In genomic region chr5:153476767-153477166, GRCh38 we compare ENCODE assay signal across 15 cellular contexts. TPM values are rescaled to one million over a fixed set of nuclear protein-coding genes. Genes with fewer than 3 reads are reported as not detected.
DNase-seq lines count a peak whose midpoint lies in the region; ATAC-seq and TF ChIP-seq lines count a peak whose summit lies in the region.
"Had no signal": no experiment of that assay in that cellular context is flagged by ENCODE, and none has a peak within 500 bp of the region (broad histone marks: within the 10 kb centered on the region; RNA-seq: fewer than 3 reads in every experiment).

No MANE protein-coding gene starts in this region.

- intact Hi-C loops in left colon (cut with DNase I, micrococcal nuclease): no loop called here

- TF ChIP-seq CTCF in WI38 (IDR thresholded peaks at IDR 0.05; ENCODE audit: low read depth, low read length) (0 out of 2 replicates have a peak, but pooled peaks have one; percentile 6), fibroblast of pulmonary artery (IDR thresholded peaks at IDR 0.05; ENCODE audit: low read length, missing control alignments) (peak; percentile 35), smooth muscle cell (IDR thresholded peaks at IDR 0.05; ENCODE audit: borderline replicate concordance, insufficient read depth, poor library complexity, severe bottlenecking) (peak; percentile 21)

- peaks cover 7% of the 10 kb centered on the region for H3F3A ChIP-seq in smooth muscle cell (ENCODE audit: low read depth)

- DNase-seq in DMS 273 (lab: John Stamatoyannopoulos, UW; ENCODE audit: unreplicated experiment) (peak; percentile 18), DMS 273 treated with DMSO at 0.1 percent for 48 hours (lab: John Stamatoyannopoulos, UW) (no peak), fibroblast of pulmonary artery (ENCODE audit: low read depth) (peak; percentile 88), smooth muscle cell (lab: John Stamatoyannopoulos, UW; ENCODE audit: unreplicated experiment) (no peak), left colon (no peak), NCI-H1436 treated with DMSO at 0.1 percent for 48 hours (lab: John Stamatoyannopoulos, UW) (no peak), Karpas-422 (no peak)
- DNase-seq: activated CD8-positive, alpha-beta memory T cell treated with anti-CD3 and anti-CD28 coated beads, Interleukin-2, amount 50 U/mL, for 48 hours; anterior cingulate cortex; occipital lobe; stimulated activated CD4-positive, alpha-beta T cell treated with anti-CD3 and anti-CD28 coated beads, Interleukin-4, amount 100 ng/mL, for 4 hours had no signal

- H4K20me1 ChIP-seq in smooth muscle cell (ENCODE audit: low read depth) (no peaks in the 10 kb centered on the region), Karpas-422 (ENCODE audit: insufficient read depth, low read depth, low read length) (no peaks in the 10 kb centered on the region)

- H3K27me3 ChIP-seq in smooth muscle cell (ENCODE audit: low read depth) (no peaks in the 10 kb centered on the region), Karpas-422 (ENCODE audit: low read length) (no peaks in the 10 kb centered on the region)

- H3K4me3 ChIP-seq in WI38 (ENCODE audit: low read depth, low read length) (no peak overlapping the region), fibroblast of pulmonary artery (replicated peaks; ENCODE audit: low read depth, low read length) (no peak overlapping the region), smooth muscle cell (no peak overlapping the region), Karpas-422 (ENCODE audit: low read length) (no peak overlapping the region)

- H3K9ac ChIP-seq in smooth muscle cell (ENCODE audit: low read depth): no peak overlapping the region
- no peak overlapping the region for H3K9ac ChIP-seq in Karpas-422 (ENCODE audit: low read length)

- H3K9me3 ChIP-seq in smooth muscle cell (replicated peaks; ENCODE audit: low read depth) (no peaks in the 10 kb centered on the region), Karpas-422 (ENCODE audit: low read length) (no peaks in the 10 kb centered on the region)

- peak overlapping the region; percentile 70 for H3K4me2 ChIP-seq in smooth muscle cell
- no peak overlapping the region for H3K4me2 ChIP-seq in Karpas-422 (ENCODE audit: low read depth, low read length, poor library complexity, severe bottlenecking)

- no peak for ATAC-seq in left colon
- ATAC-seq: left lobe of liver had no signal

- H3K4me1 ChIP-seq in smooth muscle cell (ENCODE audit: low read depth) (peaks cover 15% of the 10 kb centered on the region), Karpas-422 (ENCODE audit: low read length) (no peaks in the 10 kb centered on the region)

- H3K27ac ChIP-seq in smooth muscle cell (ENCODE audit: low read depth): peak overlapping the region; percentile 59
- no peak overlapping the region for H3K27ac ChIP-seq in Karpas-422 (ENCODE audit: low read length)
- H3K27ac ChIP-seq: 22Rv1 had no signal

- H3K79me2 ChIP-seq in smooth muscle cell (ENCODE audit: low read depth) (no peaks in the 10 kb centered on the region), Karpas-422 (ENCODE audit: low read length) (no peaks in the 10 kb centered on the region)

- no peak overlapping the region for H2AFZ ChIP-seq in smooth muscle cell (ENCODE audit: low read depth)
- no peak overlapping the region for H2AFZ ChIP-seq in Karpas-422 (ENCODE audit: low read length)

- H3K36me3 ChIP-seq in smooth muscle cell (ENCODE audit: low read depth) (no peaks in the 10 kb centered on the region), Karpas-422 (ENCODE audit: insufficient read depth, low read length) (no peaks in the 10 kb centered on the region)

- no peaks in the 10 kb centered on the region; the same call in 1 of the 2 replicates for H3K9me2 ChIP-seq in Karpas-422 (replicated peaks; ENCODE audit: insufficient read depth, low read length)

- whole genome bisulfite sequencing in smooth muscle cell (ENCODE audit: low lambda C conversion rate): 0% methylated on average over 1 of the region's 1 CpG

RNA-seq across cellular contexts. Expression of gene GRIA1, which starts 13.7 kb away (rescaled TPM):
- total RNA-seq in smooth muscle cell (0.94 and 3.2 TPM in 2 replicates), left colon (under 1 TPM in 1 of 2 donors, not detected in 1; 0.20 TPM)
- 0.07 and 0.17 TPM in 2 replicates for polyA plus RNA-seq in smooth muscle cell
- not detected in 2 replicates for total RNA-seq in Karpas-422 (2014; rRNA removed; shearing (Covaris generic); ENCODE audit: low replicate concordance)
- total RNA-seq: left lobe of liver, OCI-LY7 had no signal

Comparison
In these comparisons a context has a peak if more than half of its experiments do, and no peak if none do; other contexts are left out.
1. DNase-seq: peak in DMS 273 (single experiment) and fibroblast of pulmonary artery (single experiment); none in DMS 273 treated with DMSO at 0.1 percent for 48 hours (single experiment), smooth muscle cell (single experiment), left colon (0 of 2), NCI-H1436 treated with DMSO at 0.1 percent for 48 hours (single experiment) and Karpas-422 (single experiment).
2. Peak in every context shown above with its lines, with median percentiles within 50 percentile points of each other: CTCF ChIP-seq.